18 cellular contexts compared by ENCODE assay signal in the genomic region with DNA sequence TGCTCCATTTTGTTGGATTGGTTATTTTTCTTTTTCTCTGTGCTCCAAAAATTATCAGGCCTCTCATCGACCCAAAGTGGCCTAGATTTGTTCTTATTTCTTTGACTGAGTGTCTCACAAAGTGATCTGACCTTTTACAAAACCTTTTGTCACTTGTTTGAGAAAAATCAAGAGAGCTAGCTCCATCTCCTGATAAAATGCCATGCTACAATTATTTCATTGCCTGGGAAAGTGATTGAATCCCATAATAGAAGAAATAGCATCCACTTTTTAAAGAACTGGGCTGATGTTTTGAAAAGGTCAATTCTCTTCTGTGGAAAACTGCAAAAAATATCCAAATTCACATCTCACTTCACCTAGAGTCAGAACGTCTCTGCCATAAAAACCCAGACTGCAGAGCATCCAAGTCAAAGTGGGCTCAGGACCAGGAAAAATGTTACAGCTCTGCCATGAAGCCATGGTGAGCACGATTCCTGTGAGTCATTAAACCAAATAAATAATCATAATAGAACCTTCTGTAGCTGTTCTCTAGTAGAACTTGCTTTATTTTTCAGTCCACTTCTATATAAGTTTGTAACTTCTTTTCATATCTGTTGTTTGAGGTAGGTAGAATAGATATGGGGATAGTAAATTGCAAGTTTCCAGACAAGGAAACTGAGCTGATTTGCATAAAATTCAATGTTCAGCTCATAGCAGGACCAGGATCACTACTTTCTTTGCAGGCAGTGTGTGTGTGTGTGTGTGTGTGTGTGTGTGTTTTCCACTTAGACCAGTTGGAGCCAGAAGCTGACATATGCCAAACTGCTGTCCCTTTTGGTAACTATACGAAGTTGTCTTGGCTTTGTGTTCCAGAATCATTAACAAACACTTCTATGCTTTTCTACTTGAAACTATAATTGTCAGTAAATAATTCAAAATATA.
DNase-seq lines count a peak whose midpoint lies in the region; FAIRE-seq and TF ChIP-seq lines count a peak whose summit lies in the region.
"Had no signal": no experiment of that assay in that cellular context is flagged by ENCODE, and none has a peak within 500 bp of the region (broad histone marks: within the 10 kb centered on the region; RNA-seq: fewer than 3 reads in every experiment).

No MANE protein-coding gene starts in this region.

- H3K9ac ChIP-seq in adipocyte (ENCODE audit: low read length) = no peak overlapping the region
- H3K9ac ChIP-seq in skeletal muscle satellite cell (ENCODE audit: low read depth, low read length) = peak overlapping the region; percentile 47
- H3K9ac ChIP-seq: parathyroid adenoma had no signal

- H3K4me3 Mint-ChIP-seq in progenitor cell of endocrine pancreas (ENCODE audit: low read depth) (no peak overlapping the region), Calu3 (ENCODE audit: low read depth, unreplicated experiment) (no peak overlapping the region)
- H3K4me3 Mint-ChIP-seq: activated CD4-positive, alpha-beta T cell treated with anti-CD3 and anti-CD28 coated beads, Interleukin-2, amount 10 ng/mL, durations not matched to agents 24 days and 14 days; activated T-cell treated with anti-CD3 and anti-CD28 coated beads, Interleukin-2, amount 50 U/mL, for 24 hours; CD4-positive, CD25-positive, alpha-beta regulatory T cell; immature natural killer cell had no signal

- H3K27ac Mint-ChIP-seq in progenitor cell of endocrine pancreas = no peak overlapping the region
- H3K27ac Mint-ChIP-seq in Calu3 (ENCODE audit: unreplicated experiment) = no peak overlapping the region
- H3K27ac Mint-ChIP-seq: activated CD4-positive, alpha-beta T cell treated with anti-CD3 and anti-CD28 coated beads, Interleukin-2, amount 10 ng/mL, durations not matched to agents 24 days and 14 days; activated T-cell treated with anti-CD3 and anti-CD28 coated beads, Interleukin-2, amount 50 U/mL, for 24 hours; CD4-positive, CD25-positive, alpha-beta regulatory T cell; immature natural killer cell had no signal

- BruUV-seq in Calu3 (replicated peaks; lab: Mats Ljungman, UMichigan) = no TSS peak

- CTCF ChIA-PET in Calu3 (lab: Charles Lee) = no interaction called here

- no peak for TF ChIP-seq CTCF in progenitor cell of endocrine pancreas (IDR thresholded peaks at IDR 0.05; ENCODE audit: unreplicated experiment)
- no peak for TF ChIP-seq CTCF in D721Med (IDR thresholded peaks at IDR 0.05; ENCODE audit: insufficient read depth, missing control alignments)
- no peak for TF ChIP-seq CTCF in Calu3 (IDR thresholded peaks at IDR 0.05; ENCODE audit: unreplicated experiment)

- no peaks in the 10 kb centered on the region for H3K27me3 ChIP-seq in adipocyte (replicated peaks; ENCODE audit: control insufficient read depth, insufficient read depth, low read length)
- no peaks in the 10 kb centered on the region for H3K27me3 ChIP-seq in skeletal muscle satellite cell (ENCODE audit: control insufficient read depth, insufficient read depth, low read length)

- H3K27me3 Mint-ChIP-seq in progenitor cell of endocrine pancreas (no peaks in the 10 kb centered on the region), Calu3 (ENCODE audit: unreplicated experiment) (no peaks in the 10 kb centered on the region)
- H3K27me3 Mint-ChIP-seq: activated CD4-positive, alpha-beta T cell treated with anti-CD3 and anti-CD28 coated beads, Interleukin-2, amount 10 ng/mL, durations not matched to agents 24 days and 14 days; activated T-cell treated with anti-CD3 and anti-CD28 coated beads, Interleukin-2, amount 50 U/mL, for 24 hours; CD4-positive, CD25-positive, alpha-beta regulatory T cell had no signal

- DNase-seq in ELR (ENCODE audit: low read depth) (peak; percentile 56), adipocyte (ENCODE audit: low read depth) (peak; percentile 38), fibroblast of peridontal ligament (ENCODE audit: extremely low read depth) (peak; percentile 74), HUDEP-2 (lab: John Stamatoyannopoulos, UW; ENCODE audit: unreplicated experiment in 76 of 76) (no peak), progenitor cell of endocrine pancreas (ENCODE audit: low spot score, unreplicated experiment) (no peak), D721Med (ENCODE audit: insufficient read length, low spot score) (no peak), Calu3 (no peak)
- DNase-seq: activated CD4-positive, alpha-beta T cell treated with anti-CD3 and anti-CD28 coated beads, Interleukin-2, amount 10 ng/mL, durations not matched to agents 24 days and 14 days; activated T-cell treated with anti-CD3 and anti-CD28 coated beads, Interleukin-2, amount 50 U/mL, for 24 hours; CD4-positive, CD25-positive, alpha-beta regulatory T cell; effector CD4-positive, alpha-beta T cell; immature natural killer cell; NCI-H2081 treated with DMSO at 0.1 percent for 48 hours; substantia nigra; T-helper 9 cell had no signal

- H3K36me3 Mint-ChIP-seq in progenitor cell of endocrine pancreas (ENCODE audit: insufficient read depth) (no peaks in the 10 kb centered on the region), Calu3 (ENCODE audit: insufficient read depth, unreplicated experiment) (no peaks in the 10 kb centered on the region)
- H3K36me3 Mint-ChIP-seq: CD4-positive, CD25-positive, alpha-beta regulatory T cell; immature natural killer cell had no signal

- H3K36me3 ChIP-seq in adipocyte (ENCODE audit: control insufficient read depth, insufficient read depth, low read length, severe bottlenecking) (no peaks in the 10 kb centered on the region), skeletal muscle satellite cell (ENCODE audit: insufficient read depth, low read length) (no peaks in the 10 kb centered on the region)

- no peaks in the 10 kb centered on the region for H3K9me3 Mint-ChIP-seq in progenitor cell of endocrine pancreas (ENCODE audit: low read depth)
- peaks cover 20% of the 10 kb centered on the region for H3K9me3 Mint-ChIP-seq in Calu3 (ENCODE audit: low read depth, unreplicated experiment)

- peaks cover 45% of the 10 kb centered on the region for H3K4me1 ChIP-seq in adipocyte (ENCODE audit: control insufficient read depth, insufficient read depth, low read length)
- H3K4me1 ChIP-seq in skeletal muscle satellite cell (ENCODE audit: control insufficient read depth, insufficient read depth, low read length) = peaks cover 61% of the 10 kb centered on the region
- H3K4me1 ChIP-seq: parathyroid adenoma had no signal

- intact Hi-C loops in Calu3 (cut with micrococcal nuclease; ENCODE audit: unreplicated experiment) = no loop called here

- H3K9me3 ChIP-seq in adipocyte (ENCODE audit: control insufficient read depth, low read length) (no peaks in the 10 kb centered on the region), skeletal muscle satellite cell (replicated peaks; ENCODE audit: low read length) (no peaks in the 10 kb centered on the region)

- H3K4me1 Mint-ChIP-seq in progenitor cell of endocrine pancreas (ENCODE audit: low read depth) (peaks cover 4% of the 10 kb centered on the region), Calu3 (ENCODE audit: low read depth, unreplicated experiment) (no peaks in the 10 kb centered on the region)
- H3K4me1 Mint-ChIP-seq: activated CD4-positive, alpha-beta T cell treated with anti-CD3 and anti-CD28 coated beads, Interleukin-2, amount 10 ng/mL, durations not matched to agents 24 days and 14 days; CD4-positive, CD25-positive, alpha-beta regulatory T cell; immature natural killer cell had no signal

- FAIRE-seq in D721Med (lab: Jason Lieb, UNC) = no peak
- FAIRE-seq: G401.6 had no signal

- peak overlapping the region; percentile 66 for H3K4me2 ChIP-seq in skeletal muscle satellite cell (ENCODE audit: low read length)

- H3K4me3 ChIP-seq in adipocyte (ENCODE audit: low read length) = no peak overlapping the region
- H3K4me3 ChIP-seq in skeletal muscle satellite cell (ENCODE audit: low read length) = peak overlapping the region; percentile 8

Comparison
In these comparisons a context has a peak if more than half of its experiments do, and no peak if none do; other contexts are left out.
1. DNase-seq: peak in ELR (single experiment), adipocyte (single experiment) and fibroblast of peridontal ligament (single experiment); none in HUDEP-2 (0 of 76), progenitor cell of endocrine pancreas (single experiment), D721Med (single experiment) and Calu3 (single experiment).